In genomic region chr12:3249081-3249800, GRCh38 we compare ENCODE assay signal across 18 cellular contexts.
A peak's percentile ranks its signal among the peaks of the same experiment; 100 is the strongest.
DNase-seq lines count a peak whose midpoint lies in the region; TF ChIP-seq lines count a peak whose summit lies in the region.
"Had no signal": no experiment of that assay in that cellular context is flagged by ENCODE, and none has a peak within 500 bp of the region (broad histone marks: within the 10 kb centered on the region; RNA-seq: fewer than 3 reads in every experiment).

No MANE protein-coding gene starts in this region.

- H2AFZ ChIP-seq in H9 (ENCODE audit: low read length), result no peak overlapping the region
- H2AFZ ChIP-seq in SK-N-SH (ENCODE audit: low read depth), result no peak overlapping the region

- WGBS in H9 (ENCODE audit: extremely low coverage, insufficient read length, low lambda C conversion rate), result no CpG with 5 or more reads among the region's 16 CpGs
- WGBS in SK-N-SH (ENCODE audit: low lambda C conversion rate), result 91% methylated on average over 13 of the region's 16 CpGs

- no peaks in the 10 kb centered on the region for H3K79me1 ChIP-seq in H9 (ENCODE audit: insufficient read depth, low read depth, low read length, poor library complexity, severe bottlenecking)

- H2AK5ac ChIP-seq in H9 (ENCODE audit: insufficient read length, low read length), result no peak overlapping the region

- TF ChIP-seq EP300 in SK-N-SH (IDR thresholded peaks at IDR 0.05; ENCODE audit: borderline replicate concordance in 1 of 2, low read depth in 1 of 2, low read length in 1 of 2), result no peak

- H2BK15ac ChIP-seq in H9 (ENCODE audit: low read depth, low read length), result no peak overlapping the region

- no peak overlapping the region for H3K9ac ChIP-seq in H9 (ENCODE audit: extremely low read depth, insufficient read length, low read length)
- H3K9ac ChIP-seq in SK-N-SH, result no peak overlapping the region

- H3K4me3 ChIP-seq in WERI-Rb-1 (ENCODE audit: low read depth, low read length) (no peak overlapping the region), SK-N-SH (ENCODE audit: low read depth in 2 of 2, low read length in 1 of 2) (no peak overlapping the region)
- H3K4me3 ChIP-seq: gastroesophageal sphincter, left lung had no signal

- peak overlapping the region in 5 of 7 donors; percentile 5 to 60 (median 17) for H3K27ac Mint-ChIP-seq in CD14-positive monocyte
- peak overlapping the region; percentile 6 to 84 (median 37); a peak in 4 of 7 replicates for H3K27ac Mint-ChIP-seq in H9
- H3K27ac Mint-ChIP-seq in nephron progenitor cell, result peak overlapping the region; percentile 47
- H3K27ac Mint-ChIP-seq: activated CD4-positive, alpha-beta memory T cell treated with anti-CD3 and anti-CD28 coated beads, Interleukin-2, amount 10 ng/mL, durations not matched to agents 7 days and 5 days; activated naive CD8-positive, alpha-beta T cell; HFFc6 had no signal

- no peak overlapping the region for H2BK12ac ChIP-seq in H9 (ENCODE audit: insufficient read length, low read depth, low read length)

- no peak overlapping the region for H3K4me2 ChIP-seq in H9 (ENCODE audit: insufficient read depth, insufficient read length, low read length)
- H3K4me2 ChIP-seq in SK-N-SH, result no peak overlapping the region

- H3K36me3 ChIP-seq in WERI-Rb-1, result peaks cover 72% of the 10 kb centered on the region
- H3K36me3 ChIP-seq in SK-N-SH (replicated peaks in 1 of 2; ENCODE audit: control insufficient read depth in 1 of 2, insufficient read depth in 2 of 2, low read length in 1 of 2), result no peaks in the 10 kb centered on the region
- H3K36me3 ChIP-seq: left lung had no signal

- H3K4me3 Mint-ChIP-seq in CD14-positive monocyte (peak overlapping the region in 1 of 2 donors; percentile 71), H9 (no peak overlapping the region), nephron progenitor cell (no peak overlapping the region)
- H3K4me3 Mint-ChIP-seq: activated CD4-positive, alpha-beta memory T cell treated with anti-CD3 and anti-CD28 coated beads, Interleukin-2, amount 10 ng/mL, durations not matched to agents 7 days and 5 days; activated naive CD8-positive, alpha-beta T cell; HFFc6 had no signal

- H3K18ac ChIP-seq in H9 (ENCODE audit: insufficient read length, low read depth, low read length), result no peak overlapping the region

- no peak overlapping the region for H2BK5ac ChIP-seq in H9 (ENCODE audit: insufficient read length, low read length)

- H2BK120ac ChIP-seq in H9 (ENCODE audit: low read depth, low read length, poor library complexity, severe bottlenecking), result no peak overlapping the region

- H3K36me3 Mint-ChIP-seq in CD14-positive monocyte, result no peaks in the 10 kb centered on the region
- peaks cover 2 to 13% (median 7%) of the 10 kb centered on the region in 3 experiments; a peak in 5 of 7 replicates for H3K36me3 Mint-ChIP-seq in H9 (ENCODE audit: insufficient read depth in 1 of 3, low read depth in 3 of 3)
- peaks cover 17% of the 10 kb centered on the region for H3K36me3 Mint-ChIP-seq in nephron progenitor cell (ENCODE audit: low read depth)
- H3K36me3 Mint-ChIP-seq: activated naive CD8-positive, alpha-beta T cell had no signal

- peaks cover 0 to 8% (median 0%) of the 10 kb centered on the region in 7 donors for H3K9me3 Mint-ChIP-seq in CD14-positive monocyte
- peaks cover 0 to 2% of the 10 kb centered on the region in 2 experiments; a peak in 2 of 5 replicates for H3K9me3 Mint-ChIP-seq in H9
- no peaks in the 10 kb centered on the region for H3K9me3 Mint-ChIP-seq in nephron progenitor cell
- H3K9me3 Mint-ChIP-seq: activated CD4-positive, alpha-beta memory T cell treated with anti-CD3 and anti-CD28 coated beads, Interleukin-2, amount 10 ng/mL, durations not matched to agents 7 days and 5 days; HFFc6 had no signal

- intact Hi-C loops in CD14-positive monocyte (cut with micrococcal nuclease), result no loop called here

- no peaks in the 10 kb centered on the region for H3K23me2 ChIP-seq in H9 (ENCODE audit: insufficient read length, low read depth, low read length, poor library complexity, severe bottlenecking)

- H3K27ac ChIP-seq in H9 (ENCODE audit: insufficient read length, low read depth, low read length) (no peak overlapping the region), WERI-Rb-1 (peak overlapping the region; percentile 82), SK-N-SH (ENCODE audit: low read depth in 2 of 2, low read length in 1 of 2) (no peak overlapping the region)
- H3K27ac ChIP-seq: RWPE1 had no signal

- H3K4me1 Mint-ChIP-seq in CD14-positive monocyte (peaks cover 36% of the 10 kb centered on the region), H9 (peaks cover 20 to 23% of the 10 kb centered on the region in 2 experiments), nephron progenitor cell (peaks cover 57% of the 10 kb centered on the region)

- H3K9me3 ChIP-seq in H9 (ENCODE audit: control insufficient read depth, low read depth, low read length), result no peaks in the 10 kb centered on the region
- peaks cover 5% of the 10 kb centered on the region for H3K9me3 ChIP-seq in WERI-Rb-1 (ENCODE audit: severe bottlenecking)
- no peaks in the 10 kb centered on the region for H3K9me3 ChIP-seq in SK-N-SH
- H3K9me3 ChIP-seq: gastroesophageal sphincter, left lung had no signal

- H3K27me3 Mint-ChIP-seq in CD14-positive monocyte (ENCODE audit: low read depth in 3 of 3) (peaks cover 1 to 10% (median 8%) of the 10 kb centered on the region in 3 donors), H9 (ENCODE audit: low read depth) (no peaks in the 10 kb centered on the region; the same call in 1 of the 2 replicates), nephron progenitor cell (ENCODE audit: low read depth, poor library complexity) (peaks cover 10% of the 10 kb centered on the region)
- H3K27me3 Mint-ChIP-seq: activated naive CD8-positive, alpha-beta T cell had no signal

- no peak overlapping the region for H3K14ac ChIP-seq in H9 (ENCODE audit: insufficient read depth, low read length)

- TF ChIP-seq CTCF in CD14-positive monocyte (IDR thresholded peaks at IDR 0.05), result no peak
- TF ChIP-seq CTCF in H9 (conservative IDR thresholded peaks at IDR 0.05), result no peak
- TF ChIP-seq CTCF in WERI-Rb-1 (IDR thresholded peaks at IDR 0.05; ENCODE audit: low read depth, low read length), result no peak
- TF ChIP-seq CTCF in nephron progenitor cell (IDR thresholded peaks at IDR 0.05), result no peak
- TF ChIP-seq CTCF in SK-N-SH (IDR thresholded peaks at IDR 0.05), result no peak

- no peak overlapping the region for H3T11ph ChIP-seq in H9 (ENCODE audit: low read length)

- H3K4me1 ChIP-seq in H9 (ENCODE audit: insufficient read depth, low read length) (no peaks in the 10 kb centered on the region), SK-N-SH (ENCODE audit: control insufficient read depth in 1 of 2, insufficient read depth in 2 of 2, low read depth in 1 of 2, low read length in 1 of 2) (peaks cover 0 to 11% of the 10 kb centered on the region in 2 experiments; a peak in 2 of 4 replicates)

- no peak overlapping the region for H3K56ac ChIP-seq in H9 (ENCODE audit: insufficient read length, low read depth, low read length)

- no peaks in the 10 kb centered on the region for H3F3A ChIP-seq in SK-N-SH (replicated peaks; ENCODE audit: insufficient read depth)

- H3K23ac ChIP-seq in H9 (ENCODE audit: insufficient read length, low read depth, low read length), result no peak overlapping the region

- H3K79me2 ChIP-seq in H9 (ENCODE audit: insufficient read depth, low read length), result no peaks in the 10 kb centered on the region
- H3K79me2 ChIP-seq in SK-N-SH (ENCODE audit: insufficient read depth), result no peaks in the 10 kb centered on the region

- no peak overlapping the region for H4K8ac ChIP-seq in H9 (replicated peaks; ENCODE audit: insufficient read length, low read depth, low read length)

- TF ChIP-seq RAD21 in SK-N-SH (IDR thresholded peaks at IDR 0.05; ENCODE audit: low read length), result no peak

- DNase-seq in CD14-positive monocyte (ENCODE audit: low spot score) (no peak), H9 (no peak), WERI-Rb-1 (no peak), nephron progenitor cell (no peak), GDM1 (lab: John Stamatoyannopoulos, UW) (no peak), SK-N-SH (no peak), NCI-H146 treated with DMSO at 0.1 percent for 48 hours (lab: John Stamatoyannopoulos, UW; ENCODE audit: unreplicated experiment) (no peak), cerebellar cortex (ENCODE audit: low spot score) (no peak)
- DNase-seq: activated CD4-positive, alpha-beta memory T cell treated with anti-CD3 and anti-CD28 coated beads, Interleukin-2, amount 10 ng/mL, durations not matched to agents 7 days and 5 days; activated T-cell treated with anti-CD3 and anti-CD28 coated beads, Interleukin-2, amount 50 U/mL, for 1 hour; HFFc6; NCI-H187 treated with DMSO at 0.1 percent for 48 hours; NCI-H446; stimulated activated CD4-positive, alpha-beta T cell treated with anti-CD3 and anti-CD28 coated beads, Interleukin-2, amount 100 ng/mL, for 24 hours had no signal

- no peak overlapping the region for H3K4ac ChIP-seq in H9 (ENCODE audit: low read depth, low read length)

- H4K20me1 ChIP-seq in H9 (ENCODE audit: control insufficient read depth, insufficient read depth, insufficient read length) (no peaks in the 10 kb centered on the region), SK-N-SH (ENCODE audit: insufficient read depth) (no peaks in the 10 kb centered on the region)

- POLR2A ChIA-PET in SK-N-SH (lab: Yijun Ruan, JAX), result no interaction called here

- no peaks in the 10 kb centered on the region for H3K9me2 ChIP-seq in SK-N-SH

- CTCF ChIA-PET in SK-N-SH (lab: Yijun Ruan, JAX), result interaction anchor here (1.3 kb wide), 1 partner anchor 51 kb away, joined by 3 read pairs; no protein-coding TSS in a partner anchor

- H4K91ac ChIP-seq in H9 (ENCODE audit: insufficient read length, low read depth, low read length), result no peak overlapping the region

- H2BK20ac ChIP-seq in H9 (ENCODE audit: low read depth, low read length, poor library complexity, severe bottlenecking), result no peak overlapping the region

- no peaks in the 10 kb centered on the region for H3K27me3 ChIP-seq in H9 (ENCODE audit: insufficient read depth, low read length)
- no peaks in the 10 kb centered on the region for H3K27me3 ChIP-seq in WERI-Rb-1 (ENCODE audit: insufficient read depth, low read depth, severe bottlenecking)
- H3K27me3 ChIP-seq in SK-N-SH (ENCODE audit: insufficient read depth), result no peaks in the 10 kb centered on the region
- H3K27me3 ChIP-seq: gastroesophageal sphincter, left lung had no signal

- H4K5ac ChIP-seq in H9 (ENCODE audit: insufficient read length, low read depth, low read length), result no peak overlapping the region

TF ChIP-seq in SK-N-SH, 30 proteins besides CTCF, POLR2A, EP300 and RAD21 (continues in another document):
- no peak for TF ChIP-seq PBX3 (IDR thresholded peaks at IDR 0.05)
- no peak for TF ChIP-seq SMC3 (IDR thresholded peaks at IDR 0.05; ENCODE audit: low read depth, low read length)
- TF ChIP-seq TAF1 (IDR thresholded peaks at IDR 0.05; ENCODE audit: borderline replicate concordance, low read depth, low read length), result no peak
